ENCODE assay signal across 9 cellular contexts in the genomic region with DNA sequence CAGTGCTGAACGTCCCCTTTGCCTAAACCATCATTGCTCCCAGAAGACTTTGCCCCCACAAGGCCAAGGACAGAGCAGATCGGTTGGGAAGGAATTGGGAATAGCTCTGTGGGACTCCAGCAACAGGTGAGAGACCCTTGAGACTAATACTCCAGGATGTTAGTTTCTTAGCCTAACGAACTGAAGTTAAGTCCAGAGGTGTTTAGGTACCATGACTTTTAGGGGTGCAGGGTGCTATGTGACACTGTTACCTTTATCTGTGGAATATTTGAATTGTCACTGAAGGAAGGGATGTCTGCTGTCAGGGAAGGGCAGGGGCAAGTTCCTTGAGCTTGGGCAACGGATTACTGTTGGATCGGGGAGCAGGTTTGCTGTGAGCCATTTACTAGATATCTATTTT. TPM values are rescaled to one million over a fixed set of nuclear protein-coding genes. Genes with fewer than 3 reads are reported as not detected.
DNase-seq lines count a peak whose midpoint lies in the region; ATAC-seq, FAIRE-seq and TF ChIP-seq lines count a peak whose summit lies in the region.
"Had no signal": no experiment of that assay in that cellular context is flagged by ENCODE, and none has a peak within 500 bp of the region (broad histone marks: within the 10 kb centered on the region; RNA-seq: fewer than 3 reads in every experiment).

No MANE protein-coding gene starts in this region.

- FAIRE-seq in endothelial cell of umbilical vein (lab: Jason Lieb, UNC) = no peak

- intact Hi-C loops in CD8-positive, alpha-beta T cell (cut with DNase I, micrococcal nuclease) = loop anchor here (2.0 to 5.0 kb wide), 4 partner anchors 141 to 1289 kb away; a partner anchor contains a TSS
- intact Hi-C loops in endothelial cell of umbilical vein (cut with micrococcal nuclease) = loop anchor here (2.0 kb wide), 1 partner anchor 143 kb away; no protein-coding TSS in a partner anchor

- no peak for DNase-seq in CD8-positive, alpha-beta T cell
- DNase-seq in endothelial cell of umbilical vein (ENCODE audit: low read depth, low spot score) = no peak
- no peak for DNase-seq in osteoblast (ENCODE audit: insufficient read length, low spot score, missing footprints)
- no peak for DNase-seq in anterior cingulate cortex (lab: John Stamatoyannopoulos, UW)
- DNase-seq in AG08396 (ENCODE audit: low spot score) = no peak
- DNase-seq in NCI-H1436 (lab: John Stamatoyannopoulos, UW) = no peak
- DNase-seq in NCI-H345 treated with DMSO at 0.1 percent for 48 hours (lab: John Stamatoyannopoulos, UW; ENCODE audit: unreplicated experiment) = no peak

- no peaks in the 10 kb centered on the region for H3K27me3 ChIP-seq in CD8-positive, alpha-beta T cell (ENCODE audit: insufficient read depth, low read length)
- H3K27me3 ChIP-seq in OCI-LY1 (ENCODE audit: insufficient read depth, low read length) (no peaks in the 10 kb centered on the region), endothelial cell of umbilical vein (ENCODE audit: control insufficient read depth in 2 of 2, insufficient read depth in 2 of 2, low read length in 2 of 2) (no peaks in the 10 kb centered on the region), osteoblast (ENCODE audit: insufficient read depth, low read length) (no peaks in the 10 kb centered on the region)

- H3K79me2 ChIP-seq in OCI-LY1 (ENCODE audit: insufficient read depth, low read length) (0 out of 2 replicates have a peak, but pooled peaks cover 8% of the 10 kb centered on the region), endothelial cell of umbilical vein (ENCODE audit: control insufficient read depth, insufficient read depth, low read length) (peaks cover 62% of the 10 kb centered on the region), osteoblast (ENCODE audit: insufficient read depth, low read length) (peaks cover 68% of the 10 kb centered on the region)

- no peak overlapping the region; the same call in 1 of the 2 replicates for H3K9ac ChIP-seq in OCI-LY1 (ENCODE audit: low read length)
- H3K9ac ChIP-seq in endothelial cell of umbilical vein (replicated peaks; ENCODE audit: extremely low read depth, insufficient read depth, low read length) = no peak overlapping the region

- no peaks in the 10 kb centered on the region for H3K27me3 Mint-ChIP-seq in CD8-positive, alpha-beta T cell (ENCODE audit: low read depth)

- peak overlapping the region; percentile 100 for H3K27ac Mint-ChIP-seq in CD8-positive, alpha-beta T cell

- no peaks in the 10 kb centered on the region for H3K9me3 Mint-ChIP-seq in CD8-positive, alpha-beta T cell

- H3K4me3 Mint-ChIP-seq in CD8-positive, alpha-beta T cell = peak overlapping the region; percentile 85

- no TSS peak for BruUV-seq in endothelial cell of umbilical vein (replicated peaks; lab: Mats Ljungman, UMichigan)

- peaks cover 42% of the 10 kb centered on the region for H3K4me1 ChIP-seq in CD8-positive, alpha-beta T cell (ENCODE audit: insufficient read depth, low read length)
- H3K4me1 ChIP-seq in OCI-LY1 (ENCODE audit: insufficient read depth, low read length, severe bottlenecking) = peaks cover 29% of the 10 kb centered on the region
- H3K4me1 ChIP-seq in endothelial cell of umbilical vein (ENCODE audit: control insufficient read depth, extremely low read depth, insufficient read depth, low read length) = peaks cover 27% of the 10 kb centered on the region
- peaks cover 30% of the 10 kb centered on the region for H3K4me1 ChIP-seq in osteoblast (ENCODE audit: insufficient read depth, low read length)

- no peaks in the 10 kb centered on the region for H3F3A ChIP-seq in OCI-LY1 (ENCODE audit: insufficient read depth, low read length)

- CTCF ChIA-PET in CD8-positive, alpha-beta T cell (lab: Charles Lee) = interaction anchor here (1.1 to 1.4 kb wide), 2 partner anchors 8 to 9 kb away, joined by 4 read pairs; no protein-coding TSS in a partner anchor
- CTCF ChIA-PET in endothelial cell of umbilical vein (lab: Charles Lee) = no interaction called here

- POLR2A ChIA-PET in CD8-positive, alpha-beta T cell (lab: Charles Lee) = no interaction called here
- POLR2A ChIA-PET in endothelial cell of umbilical vein (lab: Charles Lee) = no interaction called here

- no peaks in the 10 kb centered on the region for H3K36me3 ChIP-seq in CD8-positive, alpha-beta T cell (ENCODE audit: insufficient read depth, low read length)
- 0 out of 2 replicates have a peak, but pooled peaks cover 7% of the 10 kb centered on the region for H3K36me3 ChIP-seq in OCI-LY1 (ENCODE audit: insufficient read depth, low read length)
- H3K36me3 ChIP-seq in endothelial cell of umbilical vein (ENCODE audit: control insufficient read depth in 2 of 2, extremely low read depth in 1 of 2, insufficient read depth in 2 of 2, low read length in 2 of 2) = peaks cover 0 to 2% of the 10 kb centered on the region in 2 experiments
- H3K36me3 ChIP-seq in osteoblast (ENCODE audit: insufficient read depth, low read length) = peaks cover 3% of the 10 kb centered on the region

- H3K4me2 ChIP-seq in OCI-LY1 (ENCODE audit: low read length) (peak overlapping the region; percentile 86; the same call in 1 of the 2 replicates), endothelial cell of umbilical vein (ENCODE audit: insufficient read depth, low read length) (peak overlapping the region; percentile 96), osteoblast (ENCODE audit: insufficient read depth, low read length) (peak overlapping the region; percentile 97)

- H3K4me1 Mint-ChIP-seq in CD8-positive, alpha-beta T cell (ENCODE audit: low read depth) = peaks cover 46% of the 10 kb centered on the region

- H3K4me3 ChIP-seq in CD8-positive, alpha-beta T cell (ENCODE audit: low read depth, low read length) = no peak overlapping the region
- H3K4me3 ChIP-seq in OCI-LY1 (ENCODE audit: low read depth, low read length, poor library complexity, severe bottlenecking) (peak overlapping the region; percentile 97), endothelial cell of umbilical vein (replicated peaks in 1 of 3; ENCODE audit: insufficient read depth in 1 of 3, low read depth in 1 of 3, low read length in 3 of 3) (peak overlapping the region in 2 of 3 experiments; percentile 19 to 23), osteoblast (ENCODE audit: insufficient read depth, low read length) (peak overlapping the region; percentile 92)

- H3K9me1 ChIP-seq in endothelial cell of umbilical vein (replicated peaks; ENCODE audit: control insufficient read depth, extremely low read depth, insufficient read depth, low read length) = no peaks in the 10 kb centered on the region

- H2AFZ ChIP-seq in OCI-LY1 (ENCODE audit: low read length) = no peak overlapping the region
- no peak overlapping the region for H2AFZ ChIP-seq in endothelial cell of umbilical vein (ENCODE audit: low read depth, low read length)
- no peak overlapping the region for H2AFZ ChIP-seq in osteoblast (ENCODE audit: low read length)

- no peak for TF ChIP-seq CTCF in CD8-positive, alpha-beta T cell (IDR thresholded peaks at IDR 0.05)
- TF ChIP-seq CTCF in OCI-LY1 (IDR thresholded peaks at IDR 0.05; ENCODE audit: low read length) (no peak), endothelial cell of umbilical vein (IDR thresholded peaks at IDR 0.05; ENCODE audit: extremely low read depth in 1 of 2, insufficient read depth in 1 of 2, low read depth in 1 of 2, low read length in 2 of 2) (no peak), osteoblast (IDR thresholded peaks at IDR 0.05; ENCODE audit: extremely low read depth, low read depth, low read length) (no peak)

- dilution Hi-C loops in endothelial cell of umbilical vein (cut with MboI; ENCODE audit: extremely low pct_ligation_motif_present, low sequenced_read_pairs) = no loop called here

- peaks cover 18% of the 10 kb centered on the region for H3K36me3 Mint-ChIP-seq in CD8-positive, alpha-beta T cell

- H3K9me3 ChIP-seq in CD8-positive, alpha-beta T cell (ENCODE audit: low read length) = no peaks in the 10 kb centered on the region
- no peaks in the 10 kb centered on the region for H3K9me3 ChIP-seq in OCI-LY1 (ENCODE audit: low read length)
- no peaks in the 10 kb centered on the region for H3K9me3 ChIP-seq in endothelial cell of umbilical vein (replicated peaks; ENCODE audit: control insufficient read depth, insufficient read depth, low read length)
- no peaks in the 10 kb centered on the region for H3K9me3 ChIP-seq in osteoblast (ENCODE audit: low read depth, low read length)

- H3K27ac ChIP-seq in CD8-positive, alpha-beta T cell (ENCODE audit: low read depth, low read length) = no peak overlapping the region
- H3K27ac ChIP-seq in OCI-LY1 (ENCODE audit: low read depth, low read length, poor library complexity, severe bottlenecking) = no peak overlapping the region
- peak overlapping the region; percentile 99 for H3K27ac ChIP-seq in endothelial cell of umbilical vein (ENCODE audit: insufficient read depth, low read depth, low read length)
- H3K27ac ChIP-seq in osteoblast (ENCODE audit: low read depth, low read length) = no peak overlapping the region

- ATAC-seq in CD8-positive, alpha-beta T cell = no peak

- no peaks in the 10 kb centered on the region; the same call in 1 of the 2 replicates for H4K20me1 ChIP-seq in OCI-LY1 (ENCODE audit: insufficient read depth, low read length)
- peaks cover 3% of the 10 kb centered on the region for H4K20me1 ChIP-seq in endothelial cell of umbilical vein (replicated peaks; ENCODE audit: control insufficient read depth, extremely low read depth, insufficient read depth, low read length)
- H4K20me1 ChIP-seq in osteoblast (ENCODE audit: insufficient read depth, low read length) = peaks cover 52% of the 10 kb centered on the region

- TF ChIP-seq POLR2A in endothelial cell of umbilical vein (IDR thresholded peaks at IDR 0.05; ENCODE audit: low read depth, low read length) = no peak

- H3K9me2 ChIP-seq in OCI-LY1 (ENCODE audit: low read depth, low read length) = no peaks in the 10 kb centered on the region

RNA-seq across cellular contexts. Expression of a gene that starts 1.9 kb away (rescaled TPM):
- total RNA-seq in CD8-positive, alpha-beta T cell = 10 to 100 TPM; 60.1 to 60.6 TPM
- total RNA-seq in endothelial cell of umbilical vein (74.1 and 90.3 TPM in 2 replicates), osteoblast (35.4 and 39.1 TPM in 2 replicates)
- polyA plus RNA-seq in endothelial cell of umbilical vein = 178 and 196 TPM in 2 replicates
- polyA plus RNA-seq in endothelial cell of umbilical vein (2011; cell fraction: cytosol; rRNA removed) = 107 and 117 TPM in 2 replicates
- 144 and 154 TPM in 2 replicates for polyA plus RNA-seq in endothelial cell of umbilical vein (2011; cell fraction: nucleus; rRNA removed)
- polyA plus RNA-seq in endothelial cell of umbilical vein (2012) = 93.2 and 96.6 TPM in 2 replicates
- polyA minus RNA-seq in endothelial cell of umbilical vein = 213 and 238 TPM in 2 replicates
- 40.9 TPM for polyA minus RNA-seq in endothelial cell of umbilical vein (2011; cell fraction: cytosol; rRNA and poly(A)+ RNA removed)
- polyA minus RNA-seq in endothelial cell of umbilical vein (2011; cell fraction: nucleus; rRNA and poly(A)+ RNA removed) = 93.9 and 96.3 TPM in 2 replicates

RNA-seq across cellular contexts. Expression of a gene that starts 4.8 kb away (rescaled TPM):
- total RNA-seq in CD8-positive, alpha-beta T cell = not detected
- total RNA-seq in endothelial cell of umbilical vein = 2.3 and 10.7 TPM in 2 replicates
- polyA plus RNA-seq in endothelial cell of umbilical vein = 32.9 and 37.7 TPM in 2 replicates
- 23.3 and 27.9 TPM in 2 replicates for polyA plus RNA-seq in endothelial cell of umbilical vein (2011; cell fraction: cytosol; rRNA removed)
- polyA plus RNA-seq in endothelial cell of umbilical vein (2011; cell fraction: nucleus; rRNA removed) = 8.7 and 10.4 TPM in 2 replicates
- polyA plus RNA-seq in endothelial cell of umbilical vein (2012) = 20.5 and 40.1 TPM in 2 replicates
- 10.0 and 14.6 TPM in 2 replicates for polyA minus RNA-seq in endothelial cell of umbilical vein
- not detected for polyA minus RNA-seq in endothelial cell of umbilical vein (2011; cell fraction: cytosol; rRNA and poly(A)+ RNA removed)
- polyA minus RNA-seq in endothelial cell of umbilical vein (2011; cell fraction: nucleus; rRNA and poly(A)+ RNA removed) = 1.0 and 2.0 TPM in 2 replicates
- not detected in 2 replicates for total RNA-seq in osteoblast
- total RNA-seq: SK-MEL-5 had no signal
